1 cellular context compared by ENCODE assay signal in the genomic region with DNA sequence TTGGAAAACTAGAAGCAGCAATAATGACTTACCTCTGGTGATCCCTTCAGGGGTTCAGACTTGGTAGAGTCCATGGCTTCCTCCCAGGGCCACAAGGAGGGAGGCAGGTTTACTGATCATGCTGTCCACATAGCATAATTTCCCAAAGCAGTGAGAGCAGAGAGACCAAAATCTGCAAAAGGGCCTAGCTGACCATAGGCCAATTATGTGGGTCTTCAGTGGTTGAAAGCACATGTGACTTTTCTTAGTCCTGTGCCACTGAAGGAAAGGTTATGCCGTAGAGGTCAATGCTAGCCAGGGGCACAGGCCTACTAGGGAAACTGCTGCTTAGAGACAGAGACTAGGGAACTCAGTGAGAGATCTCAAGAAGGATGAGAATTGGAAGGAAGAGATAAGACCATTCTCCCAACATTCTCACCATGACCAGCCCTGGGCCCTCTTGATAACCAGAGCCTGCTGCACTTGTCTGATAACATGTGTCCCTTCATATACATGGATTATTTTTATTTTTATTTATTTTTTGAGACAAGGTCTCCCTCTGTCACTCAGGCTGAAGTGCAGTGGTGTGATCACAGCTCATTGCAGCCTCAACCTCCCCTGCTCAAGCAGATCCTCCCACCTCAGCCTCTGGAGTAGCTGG.
TF ChIP-seq lines count a peak whose summit lies in the region.

No MANE protein-coding gene starts in this region.

TF ChIP-seq in K562, 482 proteins besides CTCF, POLR2A, EP300 and RAD21 (continues in another document):
- TF ChIP-seq NRF1 (conservative IDR thresholded peaks at IDR 0.05 in 1 of 2, IDR thresholded peaks at IDR 0.05 in 1 of 2) (0 out of 4 replicates have a peak, but pooled peaks of 1 of the 2 experiments have one; percentile 13), RNF2 (IDR thresholded peaks at IDR 0.05) (peak; percentile 94), ZNF212 (CRISPR knock-in tag; IDR thresholded peaks at IDR 0.05) (no peak; the same call in 1 of the 2 replicates), TARDBP (IDR thresholded peaks at IDR 0.05) (peak; percentile 96), CREBBP (IDR thresholded peaks at IDR 0.05; ENCODE audit: low read depth, low read length) (no peak), ZNF280A (IDR thresholded peaks at IDR 0.05; ENCODE audit: low read depth, partially characterized antibody) (no peak), KLF6 (CRISPR knock-in tag; IDR thresholded peaks at IDR 0.05; ENCODE audit: borderline replicate concordance) (peak; percentile 87; the same call in 1 of the 2 replicates), KDM5B (IDR thresholded peaks at IDR 0.05; ENCODE audit: insufficient replicate concordance, low read depth, low read length) (peak; percentile 93), FOXK2 (conservative IDR thresholded peaks at IDR 0.05 in 1 of 2, IDR thresholded peaks at IDR 0.05 in 1 of 2; ENCODE audit: low read depth in 2 of 2) (peak; percentile 58 to 86), NCOA2 (IDR thresholded peaks at IDR 0.05; ENCODE audit: partially characterized antibody in 2 of 2) (no peak), KLF10 (CRISPR knock-in tag; IDR thresholded peaks at IDR 0.05) (no peak), FIP1L1 (IDR thresholded peaks at IDR 0.05; ENCODE audit: low read depth, low read length, poor library complexity, severe bottlenecking) (no peak), TCF7L2 (IDR thresholded peaks at IDR 0.05; ENCODE audit: low read depth, low read length) (peak; percentile 64; the same call in 1 of the 2 replicates), TAL1 (IDR thresholded peaks at IDR 0.05) (peak; percentile 100), NR4A1 (CRISPR knock-in tag; IDR thresholded peaks at IDR 0.05) (no peak), NR4A1 (tag; IDR thresholded peaks at IDR 0.05) (peak; percentile 93), FOSL1 (tag; conservative IDR thresholded peaks at IDR 0.05) (peak; percentile 81), DMBX1 (CRISPR knock-in tag; IDR thresholded peaks at IDR 0.05; ENCODE audit: borderline replicate concordance) (peak; percentile 95), PYGO2 (tag; IDR thresholded peaks at IDR 0.05) (peak; percentile 76; the same call in 1 of the 2 replicates), HNRNPK (IDR thresholded peaks at IDR 0.05; ENCODE audit: low read depth, low read length, poor library complexity, severe bottlenecking) (no peak), TCF15 (CRISPR knock-in tag; IDR thresholded peaks at IDR 0.05) (peak; percentile 91; the same call in 1 of the 2 replicates), SMARCA5 (IDR thresholded peaks at IDR 0.05) (no peak), ZBTB49 (CRISPR knock-in tag; IDR thresholded peaks at IDR 0.05; ENCODE audit: borderline replicate concordance) (no peak), CHD1 (IDR thresholded peaks at IDR 0.05; ENCODE audit: low read length) (no peak), ZC3H4 (CRISPR knock-in tag; IDR thresholded peaks at IDR 0.05; ENCODE audit: borderline replicate concordance) (no peak), NCOR1 (IDR thresholded peaks at IDR 0.05) (no peak), ZBTB7A (IDR thresholded peaks at IDR 0.05; ENCODE audit: borderline replicate concordance, control insufficient read depth, low read depth, low read length) (no peak), THRAP3 (IDR thresholded peaks at IDR 0.05; ENCODE audit: borderline replicate concordance) (no peak), PHF20 (IDR thresholded peaks at IDR 0.05; ENCODE audit: partially characterized antibody) (no peak), ZNF184 (CRISPR knock-in tag; IDR thresholded peaks at IDR 0.05) (no peak), THRB (CRISPR knock-in tag; conservative IDR thresholded peaks at IDR 0.05) (peak; percentile 91; the same call in 1 of the 2 replicates), MEF2A (IDR thresholded peaks at IDR 0.05; ENCODE audit: control insufficient read depth, low read depth, low read length) (no peak; the same call in 1 of the 2 replicates), HMBOX1 (IDR thresholded peaks at IDR 0.05) (peak; percentile 96), SLC30A9 (CRISPR knock-in tag; IDR thresholded peaks at IDR 0.05) (no peak), NBN (IDR thresholded peaks at IDR 0.05; ENCODE audit: low read depth) (peak; percentile 99), MXD1 (CRISPR knock-in tag; IDR thresholded peaks at IDR 0.05; ENCODE audit: borderline replicate concordance, poor library complexity, severe bottlenecking) (no peak), HNRNPH1 (optimal IDR thresholded peaks at IDR 0.05; ENCODE audit: low read depth, low read length) (no peak), FOXP4 (CRISPR knock-in tag; IDR thresholded peaks at IDR 0.05; ENCODE audit: borderline replicate concordance) (no peak), RAD51 (IDR thresholded peaks at IDR 0.05; ENCODE audit: borderline replicate concordance, low read depth) (peak; percentile 69; the same call in 1 of the 2 replicates), PHB (CRISPR knock-in tag; IDR thresholded peaks at IDR 0.05) (no peak), GATAD2A (IDR thresholded peaks at IDR 0.05) (peak; percentile 90), ERF (CRISPR knock-in tag; IDR thresholded peaks at IDR 0.05) (peak; percentile 89)
- TF ChIP-seq, protein P1, sequence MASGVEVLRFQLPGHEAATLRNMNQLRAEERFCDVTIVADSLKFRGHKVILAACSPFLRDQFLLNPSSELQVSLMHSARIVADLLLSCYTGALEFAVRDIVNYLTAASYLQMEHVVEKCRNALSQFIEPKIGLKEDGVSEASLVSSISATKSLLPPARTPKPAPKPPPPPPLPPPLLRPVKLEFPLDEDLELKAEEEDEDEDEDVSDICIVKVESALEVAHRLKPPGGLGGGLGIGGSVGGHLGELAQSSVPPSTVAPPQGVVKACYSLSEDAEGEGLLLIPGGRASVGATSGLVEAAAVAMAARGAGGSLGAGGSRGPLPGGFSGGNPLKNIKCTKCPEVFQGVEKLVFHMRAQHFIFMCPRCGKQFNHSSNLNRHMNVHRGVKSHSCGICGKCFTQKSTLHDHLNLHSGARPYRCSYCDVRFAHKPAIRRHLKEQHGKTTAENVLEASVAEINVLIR (CRISPR knock-in tag; IDR thresholded peaks at IDR 0.05) = 0 out of 2 replicates have a peak, but pooled peaks have one; percentile 53
- TF ChIP-seq, protein P2, sequence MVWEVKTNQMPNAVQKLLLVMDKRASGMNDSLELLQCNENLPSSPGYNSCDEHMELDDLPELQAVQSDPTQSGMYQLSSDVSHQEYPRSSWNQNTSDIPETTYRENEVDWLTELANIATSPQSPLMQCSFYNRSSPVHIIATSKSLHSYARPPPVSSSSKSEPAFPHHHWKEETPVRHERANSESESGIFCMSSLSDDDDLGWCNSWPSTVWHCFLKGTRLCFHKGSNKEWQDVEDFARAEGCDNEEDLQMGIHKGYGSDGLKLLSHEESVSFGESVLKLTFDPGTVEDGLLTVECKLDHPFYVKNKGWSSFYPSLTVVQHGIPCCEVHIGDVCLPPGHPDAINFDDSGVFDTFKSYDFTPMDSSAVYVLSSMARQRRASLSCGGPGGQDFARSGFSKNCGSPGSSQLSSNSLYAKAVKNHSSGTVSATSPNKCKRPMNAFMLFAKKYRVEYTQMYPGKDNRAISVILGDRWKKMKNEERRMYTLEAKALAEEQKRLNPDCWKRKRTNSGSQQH (CRISPR knock-in tag; IDR thresholded peaks at IDR 0.05) = 0 out of 2 replicates have a peak, but pooled peaks have one; percentile 59
- TF ChIP-seq, protein P3, sequence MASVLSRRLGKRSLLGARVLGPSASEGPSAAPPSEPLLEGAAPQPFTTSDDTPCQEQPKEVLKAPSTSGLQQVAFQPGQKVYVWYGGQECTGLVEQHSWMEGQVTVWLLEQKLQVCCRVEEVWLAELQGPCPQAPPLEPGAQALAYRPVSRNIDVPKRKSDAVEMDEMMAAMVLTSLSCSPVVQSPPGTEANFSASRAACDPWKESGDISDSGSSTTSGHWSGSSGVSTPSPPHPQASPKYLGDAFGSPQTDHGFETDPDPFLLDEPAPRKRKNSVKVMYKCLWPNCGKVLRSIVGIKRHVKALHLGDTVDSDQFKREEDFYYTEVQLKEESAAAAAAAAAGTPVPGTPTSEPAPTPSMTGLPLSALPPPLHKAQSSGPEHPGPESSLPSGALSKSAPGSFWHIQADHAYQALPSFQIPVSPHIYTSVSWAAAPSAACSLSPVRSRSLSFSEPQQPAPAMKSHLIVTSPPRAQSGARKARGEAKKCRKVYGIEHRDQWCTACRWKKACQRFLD (CRISPR knock-in tag; IDR thresholded peaks at IDR 0.05) = no peak
